Comparison of ENCODE assay signal across 7 cellular contexts in genomic region chr4:61319156-61319555, GRCh38.
"Had no signal": no experiment of that assay in that cellular context is flagged by ENCODE, and none has a peak within 500 bp of the region (broad histone marks: within the 10 kb centered on the region; RNA-seq: fewer than 3 reads in every experiment).

No MANE protein-coding gene starts in this region.

- H3K27me3 Mint-ChIP-seq: IgD-negative memory B cell had no signal

- H3K36me3 ChIP-seq: HAP-1 had no signal

- H3K27ac ChIP-seq: GM23248, HL-60 had no signal

- H3K9ac ChIP-seq: GM23248 had no signal

- H3K27ac Mint-ChIP-seq: HFFc6, IgD-negative memory B cell had no signal

- H2AFZ ChIP-seq: GM23248 had no signal

- H3K4me3 ChIP-seq: GM23248, HAP-1 had no signal

- H3K4me1 Mint-ChIP-seq: IgD-negative memory B cell had no signal

- H3K4me3 Mint-ChIP-seq: HFFc6, IgD-negative memory B cell had no signal

- DNase-seq: GM23248, GOT3, H7, HFFc6 had no signal
